11 cellular contexts compared by ENCODE assay signal in the genomic region with DNA sequence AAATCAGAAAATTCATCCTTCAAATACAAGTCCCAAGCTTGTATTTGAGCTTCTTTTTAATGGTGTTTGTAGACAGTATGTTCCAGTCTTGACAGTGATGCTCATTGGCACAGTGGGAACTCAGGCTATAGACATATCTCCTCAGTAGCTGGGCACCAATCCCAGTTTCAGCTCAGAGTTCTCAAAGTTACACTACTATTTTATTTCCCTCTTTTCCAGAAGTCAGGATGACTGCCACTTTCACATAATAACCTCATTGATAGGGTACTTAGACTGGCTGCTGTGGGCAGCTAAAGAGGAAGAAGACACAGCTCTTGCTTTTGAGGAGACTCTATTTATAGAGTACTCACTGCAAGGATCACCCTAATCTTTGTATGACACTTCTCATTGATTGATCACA. TPM values are rescaled to one million over a fixed set of nuclear protein-coding genes. Genes with fewer than 3 reads are reported as not detected.
A peak's percentile ranks its signal among the peaks of the same experiment; 100 is the strongest.
DNase-seq lines count a peak whose midpoint lies in the region; ATAC-seq and TF ChIP-seq lines count a peak whose summit lies in the region.
"Had no signal": no experiment of that assay in that cellular context is flagged by ENCODE, and none has a peak within 500 bp of the region (broad histone marks: within the 10 kb centered on the region; RNA-seq: fewer than 3 reads in every experiment).

No MANE protein-coding gene starts in this region.

- ATAC-seq in PC-3 (no peak), psoas muscle (no peak), HG02798 (IDR thresholded peaks at IDR 0.05; ENCODE audit: poor library complexity, unreplicated experiment) (no peak)
- no peak for ATAC-seq in effector memory CD8-positive, alpha-beta T cell (replicated peaks)
- ATAC-seq: sciatic nerve had no signal

- peaks cover 33% of the 10 kb centered on the region for H3K4me1 ChIP-seq in PC-3 (ENCODE audit: insufficient read depth, low read length)
- peaks cover 55% of the 10 kb centered on the region for H3K4me1 ChIP-seq in psoas muscle

- H3K9me3 ChIP-seq in PC-3 (ENCODE audit: low read length) (no peaks in the 10 kb centered on the region), psoas muscle (no peaks in the 10 kb centered on the region)

- H3K27me3 ChIP-seq in PC-3 (ENCODE audit: low read length) (no peaks in the 10 kb centered on the region), psoas muscle (ENCODE audit: insufficient read depth in 3 of 3, low read length in 2 of 3) (no peaks in the 10 kb centered on the region)

- H3K9ac ChIP-seq in PC-3 (ENCODE audit: low read length), result no peak overlapping the region

- intact Hi-C loops in activated CD4-positive, alpha-beta T cell treated with anti-CD3 and anti-CD28 coated beads, Interleukin-2, amount 10 ng/mL, durations not matched to agents 24 days and 14 days (cut with micrococcal nuclease), result loop anchor here (1.0 kb wide), 1 partner anchor 38 kb away; no protein-coding TSS in a partner anchor
- intact Hi-C loops in PC-3 (cut with micrococcal nuclease), result loop anchor here (5.0 kb wide), 1 partner anchor 95 kb away; no protein-coding TSS in a partner anchor
- intact Hi-C loops in psoas muscle (cut with DNase I), result loop anchor here (5.0 to 10.0 kb wide), 2 partner anchors 35 to 47 kb away; no protein-coding TSS in a partner anchor

- H3K27ac ChIP-seq in PC-3 (ENCODE audit: low read length), result no peak overlapping the region
- peak overlapping the region; percentile 5 for H3K27ac ChIP-seq in psoas muscle

- no TSS peak for BruUV-seq in PC-3 (replicated peaks; lab: Mats Ljungman, UMichigan)

- H3K4me3 Mint-ChIP-seq in activated CD4-positive, alpha-beta T cell treated with anti-CD3 and anti-CD28 coated beads, Interleukin-2, amount 10 ng/mL, durations not matched to agents 24 days and 14 days, result peak overlapping the region; percentile 8
- H3K4me3 Mint-ChIP-seq in effector memory CD8-positive, alpha-beta T cell, result peak overlapping the region; percentile 19 to 95

- H3K36me3 ChIP-seq in PC-3 (ENCODE audit: low read depth, low read length) (no peaks in the 10 kb centered on the region), psoas muscle (ENCODE audit: insufficient read depth in 1 of 2, low read depth in 1 of 2) (no peaks in the 10 kb centered on the region)

- no peaks in the 10 kb centered on the region for H3K9me3 Mint-ChIP-seq in activated CD4-positive, alpha-beta T cell treated with anti-CD3 and anti-CD28 coated beads, Interleukin-2, amount 10 ng/mL, durations not matched to agents 24 days and 14 days
- H3K9me3 Mint-ChIP-seq in effector memory CD8-positive, alpha-beta T cell, result no peaks in the 10 kb centered on the region

- H3F3A ChIP-seq in PC-3 (ENCODE audit: low read length, unreplicated experiment), result no peaks in the 10 kb centered on the region

- peaks cover 16% of the 10 kb centered on the region for H4K20me1 ChIP-seq in PC-3 (ENCODE audit: low read length)

- peaks cover 35% of the 10 kb centered on the region for H3K4me1 Mint-ChIP-seq in activated CD4-positive, alpha-beta T cell treated with anti-CD3 and anti-CD28 coated beads, Interleukin-2, amount 10 ng/mL, durations not matched to agents 24 days and 14 days
- peaks cover 26 to 34% of the 10 kb centered on the region in 2 donors for H3K4me1 Mint-ChIP-seq in effector memory CD8-positive, alpha-beta T cell (ENCODE audit: low read depth in 2 of 2)

- H2AFZ ChIP-seq in PC-3 (ENCODE audit: low read length), result no peak overlapping the region

- no peak overlapping the region for H3K27ac Mint-ChIP-seq in activated CD4-positive, alpha-beta T cell treated with anti-CD3 and anti-CD28 coated beads, Interleukin-2, amount 10 ng/mL, durations not matched to agents 24 days and 14 days
- peak overlapping the region in 1 of 2 donors; percentile 2 for H3K27ac Mint-ChIP-seq in effector memory CD8-positive, alpha-beta T cell

- peak overlapping the region; percentile 85 for H3K4me2 ChIP-seq in PC-3 (ENCODE audit: low read length)

- peaks cover 71% of the 10 kb centered on the region for H3K79me2 ChIP-seq in PC-3 (ENCODE audit: low read length)

- H3K4me3 ChIP-seq in PC-3 (ENCODE audit: low read length) (peak overlapping the region; percentile 90; the same call in 1 of the 2 replicates), psoas muscle (peak overlapping the region; percentile 89)

- peaks cover 29% of the 10 kb centered on the region for H3K36me3 Mint-ChIP-seq in activated CD4-positive, alpha-beta T cell treated with anti-CD3 and anti-CD28 coated beads, Interleukin-2, amount 10 ng/mL, durations not matched to agents 24 days and 14 days (ENCODE audit: low read depth)
- H3K36me3 Mint-ChIP-seq in effector memory CD8-positive, alpha-beta T cell (ENCODE audit: insufficient read depth), result peaks cover 15% of the 10 kb centered on the region

- H3K9me2 ChIP-seq in PC-3 (replicated peaks; ENCODE audit: low read length), result no peaks in the 10 kb centered on the region

- CTCF ChIA-PET in PC-3 (lab: Charles Lee), result no interaction called here

- no peak for DNase-seq in activated CD4-positive, alpha-beta T cell treated with anti-CD3 and anti-CD28 coated beads, Interleukin-2, amount 10 ng/mL, durations not matched to agents 24 days and 14 days
- no peak for DNase-seq in activated CD4-positive, alpha-beta T cell treated with anti-CD3 and anti-CD28 coated beads, Interleukin-2, amount 50 U/mL, for 4 hours
- no peak for DNase-seq in PC-3
- DNase-seq in effector memory CD8-positive, alpha-beta T cell, result no peak
- DNase-seq in psoas muscle, result no peak
- no peak for DNase-seq in activated CD4-positive, CD25-positive, alpha-beta regulatory T cell (lab: John Stamatoyannopoulos, UW)
- DNase-seq in NK-92 treated with Interleukin-12 subunit alpha and Interleukin-12 subunit beta, amount 100 ng/mL, for 24 hours (lab: John Stamatoyannopoulos, UW), result no peak
- DNase-seq: effector CD8-positive, alpha-beta T cell; NCI-H1092 treated with DMSO at 0.1 percent for 48 hours had no signal

- no peak for TF ChIP-seq CTCF in PC-3 (conservative IDR thresholded peaks at IDR 0.05; ENCODE audit: low read depth, low read length)
- no peak for TF ChIP-seq CTCF in psoas muscle (IDR thresholded peaks at IDR 0.05)

- H3K27me3 Mint-ChIP-seq in activated CD4-positive, alpha-beta T cell treated with anti-CD3 and anti-CD28 coated beads, Interleukin-2, amount 10 ng/mL, durations not matched to agents 24 days and 14 days, result no peaks in the 10 kb centered on the region
- H3K27me3 Mint-ChIP-seq in effector memory CD8-positive, alpha-beta T cell, result peaks cover 0 to 9% of the 10 kb centered on the region in 2 donors

- POLR2A ChIA-PET in PC-3 (lab: Charles Lee; ENCODE audit: unreplicated experiment), result no interaction called here

RNA-seq across cellular contexts. Expression of a gene that starts 2.4 kb away (rescaled TPM):
- total RNA-seq in activated CD4-positive, alpha-beta T cell treated with anti-CD3 and anti-CD28 coated beads, Interleukin-2, amount 10 ng/mL, durations not matched to agents 24 days and 14 days, result 45.2 and 47.7 TPM in 2 replicates
- 25.2 and 31.3 TPM in 2 replicates for total RNA-seq in PC-3 (2014; rRNA removed)
- 10 to 100 TPM; 40.8 to 47.1 (median 44.2) TPM for total RNA-seq in psoas muscle
- 10 to 100 TPM; 14.1 to 32.0 (median 15.8) TPM for polyA plus RNA-seq in psoas muscle

RNA-seq across cellular contexts. Expression of a gene that starts 6.4 kb away (rescaled TPM):
- total RNA-seq in activated CD4-positive, alpha-beta T cell treated with anti-CD3 and anti-CD28 coated beads, Interleukin-2, amount 10 ng/mL, durations not matched to agents 24 days and 14 days, result 0.54 and 0.86 TPM in 2 replicates
- total RNA-seq in PC-3 (2014; rRNA removed), result not detected in 2 replicates
- total RNA-seq in psoas muscle, result 1 to 10 TPM; 6.9 to 9.7 (median 8.8) TPM
- polyA plus RNA-seq in psoas muscle, result 1 to 10 TPM; 2.0 to 7.6 (median 4.5) TPM
- total RNA-seq: sciatic nerve had no signal

RNA-seq across cellular contexts. Expression of a gene that starts 21.6 kb away (rescaled TPM):
- total RNA-seq in activated CD4-positive, alpha-beta T cell treated with anti-CD3 and anti-CD28 coated beads, Interleukin-2, amount 10 ng/mL, durations not matched to agents 24 days and 14 days, result 0.14 TPM in 1 of 2 replicates, not detected in the other
- total RNA-seq in PC-3 (2014; rRNA removed) (0.40 TPM in 2 replicates), psoas muscle (under 1 TPM in 3 of 4 donors, not detected in 1; 0.25 to 0.54 (median 0.26) TPM)
- under 1 TPM; 0.17 to 0.32 (median 0.26) TPM for polyA plus RNA-seq in psoas muscle
- total RNA-seq: sciatic nerve had no signal
